Comparison of ENCODE assay signal across 8 cellular contexts in genomic region chr7:130440527-130441365, GRCh38. TPM values are rescaled to one million over a fixed set of nuclear protein-coding genes. Genes with fewer than 3 reads are reported as not detected.
DNase-seq lines count a peak whose midpoint lies in the region; ATAC-seq and TF ChIP-seq lines count a peak whose summit lies in the region.

Gene CEP41 (minus strand): TSS chr7:130441016. CDS start chr7:130440966, 50 bp downstream.

- H3K36me3 ChIP-seq in PC-3 (ENCODE audit: low read depth, low read length) (no peaks in the 10 kb centered on the region), mucosa of descending colon (ENCODE audit: low read depth) (no peaks in the 10 kb centered on the region)

- H3F3A ChIP-seq in PC-3 (ENCODE audit: low read length, unreplicated experiment), result no peaks in the 10 kb centered on the region

- ATAC-seq in GM21619 (IDR thresholded peaks at IDR 0.05; ENCODE audit: unreplicated experiment) (peak; percentile 99), PC-3 (peak; percentile 99), mucosa of descending colon (peak; percentile 99)

- H3K9me3 ChIP-seq in PC-3 (ENCODE audit: low read length) (no peaks in the 10 kb centered on the region), mucosa of descending colon (no peaks in the 10 kb centered on the region)

- peak within 1 kb of the TSS; percentile 89 for H2AFZ ChIP-seq in PC-3 (ENCODE audit: low read length)

- H4K20me1 ChIP-seq in PC-3 (ENCODE audit: low read length), result no peaks in the 10 kb centered on the region

- peaks cover 10% of the 10 kb centered on the region for H3K79me2 ChIP-seq in PC-3 (ENCODE audit: low read length)

- peak within 1 kb of the TSS; percentile 85 for H3K27ac ChIP-seq in PC-3 (ENCODE audit: low read length)
- peak within 1 kb of the TSS; percentile 62 for H3K27ac ChIP-seq in epithelial cell of prostate

- H3K4me3 ChIP-seq in PC-3 (ENCODE audit: low read length) (peak within 1 kb of the TSS; percentile 85), mucosa of descending colon (peak within 1 kb of the TSS; percentile 41)

- DNase-seq in DMS114 treated with DMSO at 0.1 percent for 48 hours (lab: John Stamatoyannopoulos, UW; ENCODE audit: unreplicated experiment), result peak; percentile 94
- peak; percentile 98 for DNase-seq in PC-3
- DNase-seq in activated T-cell treated with anti-CD3 and anti-CD28 coated beads, Interleukin-2, amount 50 U/mL, for 1 hour, result peak; percentile 90
- peak; percentile 51 for DNase-seq in epithelial cell of prostate (ENCODE audit: low read depth, low spot score)
- peak; percentile 96 to 97 (median 97) for DNase-seq in mucosa of descending colon
- peak; percentile 65 to 80 for DNase-seq in stimulated activated CD8-positive, alpha-beta memory T cell treated with anti-CD3 and anti-CD28 coated beads, Interleukin-4, amount 100 ng/mL, for 1 hour (ENCODE audit: low read depth in 2 of 2, low spot score in 1 of 2)

- no peak for TF ChIP-seq EP300 in Ishikawa (IDR thresholded peaks at IDR 0.05; ENCODE audit: borderline replicate concordance)

- POLR2A ChIA-PET in PC-3 (lab: Charles Lee; ENCODE audit: unreplicated experiment), result interaction anchor here (0.6 to 0.9 kb wide), 3 partner anchors 130 to 1159 kb away, joined by 3 to 4 read pairs (median 3); partner anchors contain the start of gene CPA4

- CTCF ChIA-PET in PC-3 (lab: Charles Lee), result no interaction called here

- BruUV-seq in PC-3 (replicated peaks; lab: Mats Ljungman, UMichigan), result no TSS peak

- peak within 1 kb of the TSS; percentile 89 for H3K4me2 ChIP-seq in PC-3 (ENCODE audit: low read length)

- no peaks in the 10 kb centered on the region for H3K9me2 ChIP-seq in PC-3 (replicated peaks; ENCODE audit: low read length)

- intact Hi-C loops in PC-3 (cut with micrococcal nuclease), result loop anchor here (1.0 kb wide), 1 partner anchor 19 kb away; no protein-coding TSS in a partner anchor
- intact Hi-C loops in mucosa of descending colon (cut with DNase I, micrococcal nuclease), result no loop called here

- H3K27me3 ChIP-seq in PC-3 (ENCODE audit: low read length), result no peaks in the 10 kb centered on the region

- peak within 1 kb of the TSS; percentile 94 for H3K9ac ChIP-seq in PC-3 (ENCODE audit: low read length)

- H3K4me1 ChIP-seq in PC-3 (ENCODE audit: insufficient read depth, low read length) (peaks cover 15% of the 10 kb centered on the region), mucosa of descending colon (ENCODE audit: low read depth) (no peaks in the 10 kb centered on the region)

- no peak for TF ChIP-seq RAD21 in Ishikawa (IDR thresholded peaks at IDR 0.05; ENCODE audit: low read depth)

- no peak for TF ChIP-seq CTCF in PC-3 (conservative IDR thresholded peaks at IDR 0.05; ENCODE audit: low read depth, low read length)
- TF ChIP-seq CTCF in mucosa of descending colon (IDR thresholded peaks at IDR 0.05), result no peak

TF ChIP-seq in Ishikawa, 13 proteins besides CTCF, POLR2A, EP300 and RAD21:
- TF ChIP-seq TAF1 (IDR thresholded peaks at IDR 0.05; ENCODE audit: low read depth), result no peak; the same call in 1 of the 2 replicates
- TF ChIP-seq YY1 (IDR thresholded peaks at IDR 0.05; ENCODE audit: low read depth), result no peak
- TF ChIP-seq CEBPB (IDR thresholded peaks at IDR 0.05), result no peak
- TF ChIP-seq TEAD4 (IDR thresholded peaks at IDR 0.05), result no peak
- peak; percentile 86 for TF ChIP-seq ZBTB7A (IDR thresholded peaks at IDR 0.05; ENCODE audit: low read depth)
- TF ChIP-seq MAX (IDR thresholded peaks at IDR 0.05), result peak; percentile 70
- no peak for TF ChIP-seq NFIC (IDR thresholded peaks at IDR 0.05)
- TF ChIP-seq FOXM1 (IDR thresholded peaks at IDR 0.05; ENCODE audit: borderline replicate concordance, low read depth), result 0 out of 2 replicates have a peak, but pooled peaks have one; percentile 53
- no peak for TF ChIP-seq TCF12 (IDR thresholded peaks at IDR 0.05; ENCODE audit: low read depth)
- TF ChIP-seq EGR1 (IDR thresholded peaks at IDR 0.05), result no peak
- peak; percentile 16 for TF ChIP-seq USF1 (IDR thresholded peaks at IDR 0.05)
- no peak for TF ChIP-seq REST (IDR thresholded peaks at IDR 0.05; ENCODE audit: low read depth)
- no peak for TF ChIP-seq CREB1 (IDR thresholded peaks at IDR 0.05; ENCODE audit: low read depth)

RNA-seq across cellular contexts. Expression of gene CEP41, which starts in this region (rescaled TPM):
- total RNA-seq in PC-3 (2014; rRNA removed), result 10.4 and 10.7 TPM in 2 replicates
- 1 to 10 TPM; 6.4 to 8.3 (median 6.6) TPM for total RNA-seq in mucosa of descending colon

Comparison
In these comparisons a context has a peak if more than half of its experiments do, and no peak if none do; other contexts are left out.
1. Peak in every context shown above with its lines: DNase-seq, ATAC-seq, H3K4me3 ChIP-seq and H3K27ac ChIP-seq.